ENCODE assay signal across 11 cellular contexts in the genomic region with DNA sequence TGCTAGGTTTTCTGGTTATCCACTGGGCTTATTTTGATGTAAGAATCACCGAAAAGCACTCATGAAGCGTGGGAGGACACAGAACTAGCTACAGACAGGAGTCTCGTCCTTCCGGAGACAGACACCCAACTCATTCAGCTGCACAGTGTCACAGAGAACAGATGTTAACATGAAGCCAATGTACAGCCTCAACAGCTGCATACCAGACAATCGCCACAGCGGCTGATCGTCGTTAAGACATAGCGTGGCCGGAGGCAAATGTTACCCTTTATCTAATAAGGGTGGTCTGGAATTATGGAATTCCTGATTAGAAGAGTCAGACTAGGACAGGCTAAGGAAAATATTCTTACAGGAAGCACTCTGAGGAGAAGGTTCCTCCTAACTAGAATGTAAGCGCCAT. TPM values are rescaled to one million over a fixed set of nuclear protein-coding genes. Genes with fewer than 3 reads are reported as not detected.
DNase-seq lines count a peak whose midpoint lies in the region; ATAC-seq and TF ChIP-seq lines count a peak whose summit lies in the region.
"Had no signal": no experiment of that assay in that cellular context is flagged by ENCODE, and none has a peak within 500 bp of the region (broad histone marks: within the 10 kb centered on the region; RNA-seq: fewer than 3 reads in every experiment).

No MANE protein-coding gene starts in this region.

- H3K9me3 Mint-ChIP-seq in activated naive CD8-positive, alpha-beta T cell treated with anti-CD3 and anti-CD28 coated beads for 36 hours: peaks cover 3% of the 10 kb centered on the region

- intact Hi-C loops in heart left ventricle (cut with DNase I): loop anchor here in 1 of 10 donors (5.0 kb wide), 1 partner anchor 182 kb away; the partner anchor contains the start of genes CCPG1 and PIERCE2
- intact Hi-C loops in upper lobe of right lung (cut with DNase I): no loop called here

- no peaks in the 10 kb centered on the region for H3K36me3 Mint-ChIP-seq in activated naive CD8-positive, alpha-beta T cell treated with anti-CD3 and anti-CD28 coated beads for 36 hours

- no peak for DNase-seq in heart left ventricle
- no peak for DNase-seq in right atrium auricular region (ENCODE audit: low spot score)
- DNase-seq in activated naive CD8-positive, alpha-beta T cell treated with anti-CD3 and anti-CD28 coated beads for 36 hours: no peak
- no peak for DNase-seq in upper lobe of right lung
- no peak for DNase-seq in mesenteric fat pad (ENCODE audit: low spot score)
- DNase-seq in central memory CD4-positive, alpha-beta T cell: no peak
- DNase-seq: effector memory CD4-positive, alpha-beta T cell; NCI-H2029; spleen had no signal

- peaks cover 0 to 13% (median 0%) of the 10 kb centered on the region in 12 donors for H3K4me1 ChIP-seq in heart left ventricle
- peaks cover 0 to 9% of the 10 kb centered on the region in 2 donors for H3K4me1 ChIP-seq in right atrium auricular region
- peaks cover 0 to 8% of the 10 kb centered on the region in 2 donors for H3K4me1 ChIP-seq in muscle layer of duodenum (ENCODE audit: control insufficient read depth in 1 of 2, insufficient read depth in 2 of 2, low read length in 2 of 2)
- H3K4me1 ChIP-seq in upper lobe of right lung: no peaks in the 10 kb centered on the region

- peaks cover 0 to 47% (median 5%) of the 10 kb centered on the region in 9 donors for H3K27me3 ChIP-seq in heart left ventricle
- H3K27me3 ChIP-seq in right atrium auricular region: no peaks in the 10 kb centered on the region
- peaks cover 6% of the 10 kb centered on the region for H3K27me3 ChIP-seq in muscle layer of duodenum (ENCODE audit: low read depth, low read length)
- H3K27me3 ChIP-seq in upper lobe of right lung: peaks cover 15% of the 10 kb centered on the region

- H3K9me3 ChIP-seq in heart left ventricle (no peaks in the 10 kb centered on the region), right atrium auricular region (no peaks in the 10 kb centered on the region), muscle layer of duodenum (ENCODE audit: control insufficient read depth in 1 of 2, low read length in 2 of 2) (no peaks in the 10 kb centered on the region), upper lobe of right lung (no peaks in the 10 kb centered on the region)
- H3K9me3 ChIP-seq: spleen had no signal

- TF ChIP-seq CTCF in heart left ventricle (IDR thresholded peaks at IDR 0.05) (no peak), right atrium auricular region (IDR thresholded peaks at IDR 0.05) (no peak), upper lobe of right lung (IDR thresholded peaks at IDR 0.05) (no peak)

- ATAC-seq in heart left ventricle: peak in 1 of 4 donors; percentile 32
- no peak for ATAC-seq in upper lobe of right lung
- no peak for ATAC-seq in GM18517 (IDR thresholded peaks at IDR 0.05; ENCODE audit: unreplicated experiment)

- no peak for TF ChIP-seq POLR2A in heart left ventricle (IDR thresholded peaks at IDR 0.05)

- H3K36me3 ChIP-seq in heart left ventricle (no peaks in the 10 kb centered on the region), right atrium auricular region (no peaks in the 10 kb centered on the region), muscle layer of duodenum (ENCODE audit: control insufficient read depth in 1 of 2, insufficient read depth in 2 of 2, low read length in 2 of 2) (no peaks in the 10 kb centered on the region), upper lobe of right lung (no peaks in the 10 kb centered on the region)
- H3K36me3 ChIP-seq: spleen had no signal

- no peak overlapping the region for H3K27ac Mint-ChIP-seq in activated naive CD8-positive, alpha-beta T cell treated with anti-CD3 and anti-CD28 coated beads for 36 hours

- H3K4me3 Mint-ChIP-seq in activated naive CD8-positive, alpha-beta T cell treated with anti-CD3 and anti-CD28 coated beads for 36 hours: peak overlapping the region; percentile 44

- H3K4me3 ChIP-seq in heart left ventricle: peak overlapping the region in 7 of 12 donors; percentile 51 to 85 (median 68)
- no peak overlapping the region for H3K4me3 ChIP-seq in right atrium auricular region
- peak overlapping the region; percentile 65 to 66 for H3K4me3 ChIP-seq in muscle layer of duodenum (ENCODE audit: low read depth in 1 of 2, low read length in 2 of 2)
- peak overlapping the region; percentile 53 for H3K4me3 ChIP-seq in upper lobe of right lung

- peaks cover 43% of the 10 kb centered on the region for H3K27me3 Mint-ChIP-seq in activated naive CD8-positive, alpha-beta T cell treated with anti-CD3 and anti-CD28 coated beads for 36 hours

- H3K27ac ChIP-seq in heart left ventricle (no peak overlapping the region), right atrium auricular region (no peak overlapping the region), muscle layer of duodenum (ENCODE audit: low read length) (no peak overlapping the region), upper lobe of right lung (no peak overlapping the region)
- H3K27ac ChIP-seq: spleen had no signal

- no peaks in the 10 kb centered on the region for H3K4me1 Mint-ChIP-seq in activated naive CD8-positive, alpha-beta T cell treated with anti-CD3 and anti-CD28 coated beads for 36 hours

- whole genome bisulfite sequencing in heart left ventricle, 4 donors: 73 to 84% (median 79%) methylated on average over 11 of the region's 11 CpGs

RNA-seq across cellular contexts. Expression of gene PYGO1, which starts 1.2 kb away (rescaled TPM):
- total RNA-seq in heart left ventricle (1 to 10 TPM; 3.9 to 8.2 (median 4.9) TPM), right atrium auricular region (1 to 10 TPM; 4.3 to 6.3 TPM), upper lobe of right lung (11.1 TPM), mesenteric fat pad (6.3 TPM)
- polyA plus RNA-seq in heart left ventricle: 1 to 10 TPM; 1.1 to 2.1 TPM
- total RNA-seq in activated naive CD8-positive, alpha-beta T cell treated with anti-CD3 and anti-CD28 coated beads for 36 hours: not detected

Comparison
In these comparisons a context has a peak if more than half of its experiments do, and no peak if none do; other contexts are left out.
1. H3K4me3 ChIP-seq: peak in heart left ventricle (7 of 12), muscle layer of duodenum (2 of 2) and upper lobe of right lung (single experiment); none in right atrium auricular region (0 of 2).